In genomic region chr14:53233399-53233798, GRCh38 we compare ENCODE assay signal across 28 cellular contexts.
"Had no signal": no experiment of that assay in that cellular context is flagged by ENCODE, and none has a peak within 500 bp of the region (broad histone marks: within the 10 kb centered on the region; RNA-seq: fewer than 3 reads in every experiment).

No MANE protein-coding gene starts in this region.

- H3K27me3 ChIP-seq: colonic mucosa, esophagus muscularis mucosa, heart right ventricle, sigmoid colon, stomach, testis, tibial artery had no signal

- H3K9me3 ChIP-seq: colonic mucosa, esophagus muscularis mucosa, lower lobe of right lung, psoas muscle, sigmoid colon, stomach, testis, tibial artery had no signal

- H3K27ac ChIP-seq: colonic mucosa, esophagus muscularis mucosa, heart right ventricle, lower lobe of right lung, psoas muscle, sigmoid colon, stomach, testis, tibial artery had no signal

- DNase-seq: colonic mucosa; effector CD8-positive, alpha-beta T cell; endodermal cell; foreskin melanocyte; glutamatergic neuron; heart right ventricle; hippocampal formation; immature natural killer cell; islet precursor cell; kidney glomerular epithelial cell; left colon; left ventricle myocardium superior; lower lobe of right lung; natural killer cell; nucleus accumbens; psoas muscle; right cardiac atrium; sigmoid colon; stimulated activated CD4-positive, alpha-beta T cell treated with anti-CD3 and anti-CD28 coated beads, Interleukin-2, amount 100 ng/mL, for 24 hours; stimulated activated CD4-positive, alpha-beta T cell treated with anti-CD3 and anti-CD28 coated beads, Interleukin-4, amount 100 ng/mL, for 24 hours; stimulated activated naive CD4-positive, alpha-beta T cell treated with Interleukin-2 at 50 U/mL for 16 hours; stomach; testis; tibial artery had no signal

- H3K4me1 ChIP-seq: colonic mucosa, esophagus muscularis mucosa, lower lobe of right lung, psoas muscle, sigmoid colon, stomach, tibial artery had no signal

- H3K36me3 ChIP-seq: colonic mucosa, esophagus muscularis mucosa, heart right ventricle, lower lobe of right lung, sigmoid colon, stomach, tibial artery had no signal

- H3K27me3 Mint-ChIP-seq: dendritic cell treated with granulocyte-macrophage colony-stimulating factor and Interleukin-4, amounts not matched to agents 40 ng/mL and 50 ng/mL, for 4 days; type B pancreatic cell had no signal

- H3K4me3 Mint-ChIP-seq: dendritic cell treated with granulocyte-macrophage colony-stimulating factor and Interleukin-4, amounts not matched to agents 40 ng/mL and 50 ng/mL, for 4 days; endodermal cell; immature natural killer cell; natural killer cell; stimulated activated effector memory CD8-positive, alpha-beta T cell treated with anti-CD3 and anti-CD28 coated beads, Interleukin-12 subunit alpha, Interleukin-12 subunit beta, amount 100 ng/mL, for 72 hours; type B pancreatic cell had no signal

- H3K4me1 Mint-ChIP-seq: immature natural killer cell; natural killer cell; stimulated activated effector memory CD8-positive, alpha-beta T cell treated with anti-CD3 and anti-CD28 coated beads, Interleukin-12 subunit alpha, Interleukin-12 subunit beta, amount 100 ng/mL, for 72 hours had no signal

- H3K4me3 ChIP-seq: colonic mucosa, esophagus muscularis mucosa, heart right ventricle, lower lobe of right lung, psoas muscle, sigmoid colon, stomach, testis, tibial artery had no signal

- H3K27ac Mint-ChIP-seq: dendritic cell treated with granulocyte-macrophage colony-stimulating factor and Interleukin-4, amounts not matched to agents 40 ng/mL and 50 ng/mL, for 4 days; endodermal cell; immature natural killer cell; natural killer cell; stimulated activated effector memory CD8-positive, alpha-beta T cell treated with anti-CD3 and anti-CD28 coated beads, Interleukin-12 subunit alpha, Interleukin-12 subunit beta, amount 100 ng/mL, for 72 hours; type B pancreatic cell had no signal

- H3K9me3 Mint-ChIP-seq: dendritic cell treated with granulocyte-macrophage colony-stimulating factor and Interleukin-4, amounts not matched to agents 40 ng/mL and 50 ng/mL, for 4 days; immature natural killer cell; natural killer cell; stimulated activated effector memory CD8-positive, alpha-beta T cell treated with anti-CD3 and anti-CD28 coated beads, Interleukin-12 subunit alpha, Interleukin-12 subunit beta, amount 100 ng/mL, for 72 hours had no signal

- H3K36me3 Mint-ChIP-seq: natural killer cell; stimulated activated effector memory CD8-positive, alpha-beta T cell treated with anti-CD3 and anti-CD28 coated beads, Interleukin-12 subunit alpha, Interleukin-12 subunit beta, amount 100 ng/mL, for 72 hours; type B pancreatic cell had no signal
